1 cellular context compared by ENCODE assay signal in genomic region chr10:22500567-22501369, GRCh38.
TF ChIP-seq lines count a peak whose summit lies in the region.

No MANE protein-coding gene starts in this region.

TF ChIP-seq in HEK293, 187 proteins besides CTCF, POLR2A, EP300 and RAD21 (continued from another document):
- TF ChIP-seq PRDM4 (tag by site-specific recombination; IDR thresholded peaks at IDR 0.05), result peak; percentile 33
- no peak for TF ChIP-seq ZNF501 (tag by site-specific recombination; IDR thresholded peaks at IDR 0.05)
- TF ChIP-seq ZNF596 (tag by site-specific recombination; IDR thresholded peaks at IDR 0.05), result peak; percentile 24
- no peak for TF ChIP-seq HOXC10 (CRISPR knock-in tag; IDR thresholded peaks at IDR 0.05)
- 0 out of 2 replicates have a peak, but pooled peaks have one; percentile 17 for TF ChIP-seq ZNF366 (tag by site-specific recombination; conservative IDR thresholded peaks at IDR 0.05)
- 0 out of 2 replicates have a peak, but pooled peaks have one; percentile 4 for TF ChIP-seq OVOL3 (tag by site-specific recombination; IDR thresholded peaks at IDR 0.05)
- TF ChIP-seq IKZF3 (tag by site-specific recombination; IDR thresholded peaks at IDR 0.05), result peak; percentile 71
- TF ChIP-seq ZNF561 (tag by site-specific recombination; IDR thresholded peaks at IDR 0.05; ENCODE audit: borderline replicate concordance), result peak; percentile 16; the same call in 1 of the 2 replicates
- no peak for TF ChIP-seq ZNF133 (tag by site-specific recombination; IDR thresholded peaks at IDR 0.05)
- TF ChIP-seq, protein P1, sequence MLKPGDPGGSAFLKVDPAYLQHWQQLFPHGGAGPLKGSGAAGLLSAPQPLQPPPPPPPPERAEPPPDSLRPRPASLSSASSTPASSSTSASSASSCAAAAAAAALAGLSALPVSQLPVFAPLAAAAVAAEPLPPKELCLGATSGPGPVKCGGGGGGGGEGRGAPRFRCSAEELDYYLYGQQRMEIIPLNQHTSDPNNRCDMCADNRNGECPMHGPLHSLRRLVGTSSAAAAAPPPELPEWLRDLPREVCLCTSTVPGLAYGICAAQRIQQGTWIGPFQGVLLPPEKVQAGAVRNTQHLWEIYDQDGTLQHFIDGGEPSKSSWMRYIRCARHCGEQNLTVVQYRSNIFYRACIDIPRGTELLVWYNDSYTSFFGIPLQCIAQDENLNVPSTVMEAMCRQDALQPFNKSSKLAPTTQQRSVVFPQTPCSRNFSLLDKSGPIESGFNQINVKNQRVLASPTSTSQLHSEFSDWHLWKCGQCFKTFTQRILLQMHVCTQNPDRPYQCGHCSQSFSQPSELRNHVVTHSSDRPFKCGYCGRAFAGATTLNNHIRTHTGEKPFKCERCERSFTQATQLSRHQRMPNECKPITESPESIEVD (tag by site-specific recombination; IDR thresholded peaks at IDR 0.05), result peak; percentile 99
- TF ChIP-seq FEZF1 (tag by site-specific recombination; IDR thresholded peaks at IDR 0.05), result peak; percentile 48; the same call in 1 of the 2 replicates
- TF ChIP-seq KLF9 (tag by site-specific recombination; IDR thresholded peaks at IDR 0.05; ENCODE audit: low read depth), result no peak
- TF ChIP-seq ZNF791 (tag by site-specific recombination; IDR thresholded peaks at IDR 0.05), result no peak
- TF ChIP-seq ZNF600 (tag by site-specific recombination; IDR thresholded peaks at IDR 0.05), result 0 out of 2 replicates have a peak, but pooled peaks have one; percentile 39
